In the genomic region with DNA sequence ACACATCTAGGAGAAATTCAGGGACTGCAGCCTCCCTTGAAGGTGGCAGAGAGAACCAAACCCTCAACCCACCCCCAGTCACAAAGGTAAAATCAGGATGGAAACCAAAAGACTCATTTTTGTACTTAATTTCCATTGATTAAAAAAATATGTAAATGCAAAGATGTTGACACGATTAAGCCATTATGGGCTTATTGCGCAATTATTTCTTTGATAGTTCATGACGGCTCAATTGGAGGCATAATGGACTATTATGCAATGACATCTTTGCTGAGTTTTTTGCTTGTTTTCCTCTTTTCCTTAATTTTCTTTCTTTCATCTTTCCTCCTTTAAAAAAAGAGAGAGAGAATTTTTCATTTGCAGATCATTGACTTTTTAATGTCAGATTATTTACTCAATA, we compare ENCODE assay signal across 9 cellular contexts.
"Had no signal": no experiment of that assay in that cellular context is flagged by ENCODE, and none has a peak within 500 bp of the region (broad histone marks: within the 10 kb centered on the region; RNA-seq: fewer than 3 reads in every experiment).

No MANE protein-coding gene starts in this region.

- H3K27ac ChIP-seq: GM23248, HL-60, KMS-11 had no signal

- H3K36me3 Mint-ChIP-seq: IgD-negative memory B cell had no signal

- H3K4me3 Mint-ChIP-seq: H9, IgD-negative memory B cell had no signal

- H3K27ac Mint-ChIP-seq: H9, IgD-negative memory B cell had no signal

- H3K4me2 ChIP-seq: KMS-11 had no signal

- FAIRE-seq: H54 had no signal

- H3K9ac ChIP-seq: GM23248, KMS-11 had no signal

- H3K4me3 ChIP-seq: GM23248 had no signal

- DNase-seq: GM23248, GOT3, H9, HCEC 1CT, KBM-7 had no signal

- H3K4me1 Mint-ChIP-seq: IgD-negative memory B cell had no signal

- H2AFZ ChIP-seq: GM23248 had no signal

- H3K27me3 Mint-ChIP-seq: IgD-negative memory B cell had no signal
